10 cellular contexts compared by ENCODE assay signal in the genomic region with DNA sequence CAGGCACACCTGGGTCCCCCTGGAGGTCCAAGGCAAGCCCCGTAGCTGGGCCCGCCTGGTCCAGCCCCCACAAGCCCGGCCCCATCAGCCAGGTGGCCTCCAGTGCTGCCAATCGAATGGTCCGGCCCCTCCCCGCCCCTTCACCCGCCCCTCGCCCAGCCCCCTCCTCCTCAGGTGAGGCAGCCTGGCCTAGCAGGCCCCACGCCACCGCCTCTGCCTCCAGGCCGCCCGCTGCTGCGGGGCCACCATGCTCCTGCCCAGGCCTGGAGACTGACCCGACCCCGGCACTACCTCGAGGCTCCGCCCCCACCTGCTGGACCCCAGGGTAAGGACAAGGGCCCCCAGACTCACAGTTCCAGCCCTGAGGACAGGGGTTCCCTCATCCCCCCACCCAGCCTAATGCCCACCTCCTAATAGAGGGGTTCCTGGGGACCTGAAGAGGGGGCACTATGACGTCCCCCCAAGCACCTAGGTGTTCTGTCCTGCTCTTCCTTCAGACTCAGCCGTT.
DNase-seq lines count a peak whose midpoint lies in the region; ATAC-seq and TF ChIP-seq lines count a peak whose summit lies in the region.
"Had no signal": no experiment of that assay in that cellular context is flagged by ENCODE, and none has a peak within 500 bp of the region (broad histone marks: within the 10 kb centered on the region; RNA-seq: fewer than 3 reads in every experiment).

Gene HPN, plus strand, starts transcription at position 174 of the 508 bp plus-strand sequence. CDS start 786 bp downstream, outside the sequence.

- H3K9me3 Mint-ChIP-seq in stimulated activated naive B cell treated with anti-CD40 and anti-IgM and Interleukin-4, amounts not matched to agents 10 μg/mL and 1 μg/mL and 100 μg/mL, for 72 hours, result no peaks in the 10 kb centered on the region

- H3K27ac ChIP-seq in angular gyrus (ENCODE audit: low read depth, low read length), result peak within 1 kb of the TSS; percentile 56

- H3K4me3 Mint-ChIP-seq in stimulated activated naive B cell treated with anti-CD40 and anti-IgM and Interleukin-4, amounts not matched to agents 10 μg/mL and 1 μg/mL and 100 μg/mL, for 72 hours, result peak within 1 kb of the TSS; percentile 77 to 85

- peak within 1 kb of the TSS; percentile 59 for H3K27ac Mint-ChIP-seq in stimulated activated naive B cell treated with anti-CD40 and anti-IgM and Interleukin-4, amounts not matched to agents 10 μg/mL and 1 μg/mL and 100 μg/mL, for 72 hours

- H3K27me3 Mint-ChIP-seq in stimulated activated naive B cell treated with anti-CD40 and anti-IgM and Interleukin-4, amounts not matched to agents 10 μg/mL and 1 μg/mL and 100 μg/mL, for 72 hours, result peaks cover 25 to 35% of the 10 kb centered on the region in 2 donors

- H3K36me3 Mint-ChIP-seq in stimulated activated naive B cell treated with anti-CD40 and anti-IgM and Interleukin-4, amounts not matched to agents 10 μg/mL and 1 μg/mL and 100 μg/mL, for 72 hours, result no peaks in the 10 kb centered on the region

- ATAC-seq in stimulated activated naive B cell treated with anti-CD40 and anti-IgM and Interleukin-4, amounts not matched to agents 10 μg/mL and 1 μg/mL and 100 μg/mL, for 72 hours (replicated peaks), result no peak

- in situ Hi-C loops in GM13977 (cut with MboI; ENCODE audit: low pct_unique_long_range_greater_than_20kb, low sequenced_read_pairs, unreplicated experiment), result no loop called here

- H3K4me1 Mint-ChIP-seq in stimulated activated naive B cell treated with anti-CD40 and anti-IgM and Interleukin-4, amounts not matched to agents 10 μg/mL and 1 μg/mL and 100 μg/mL, for 72 hours, result peaks cover 45 to 61% of the 10 kb centered on the region in 2 donors

- DNase-seq in HuH-7 (ENCODE audit: low spot score) (peak; percentile 89), left kidney (ENCODE audit: low read depth, low spot score) (peak; percentile 80), DMS114 treated with DMSO at 0.1 percent for 48 hours (lab: John Stamatoyannopoulos, UW; ENCODE audit: unreplicated experiment) (no peak), GM13977 (ENCODE audit: low spot score) (no peak), middle frontal gyrus (ENCODE audit: extremely low spot score, low spot score) (no peak)
- no peak for DNase-seq in stimulated activated naive B cell treated with anti-CD40 and anti-IgM and Interleukin-4, amounts not matched to agents 10 μg/mL and 1 μg/mL and 100 μg/mL, for 72 hours
- DNase-seq in stimulated activated CD4-positive, alpha-beta T cell treated with anti-CD3 and anti-CD28 coated beads, Interleukin-4, amount 100 ng/mL, for 4 hours, result no peak
- DNase-seq: NCI-H1417 treated with DMSO at 0.1 percent for 48 hours, T-helper 2 cell had no signal

- TF ChIP-seq CTCF in GM13977 (IDR thresholded peaks at IDR 0.05; ENCODE audit: extremely low read depth, insufficient read depth, missing control alignments), result no peak

Comparison
In these comparisons a context has a peak if more than half of its experiments do, and no peak if none do; other contexts are left out.
1. DNase-seq: peak in HuH-7 (single experiment) and left kidney (single experiment); none in stimulated activated naive B cell treated with anti-CD40 and anti-IgM and Interleukin-4, amounts not matched to agents 10 μg/mL and 1 μg/mL and 100 μg/mL, for 72 hours (single experiment), DMS114 treated with DMSO at 0.1 percent for 48 hours (single experiment), GM13977 (single experiment), middle frontal gyrus (single experiment) and stimulated activated CD4-positive, alpha-beta T cell treated with anti-CD3 and anti-CD28 coated beads, Interleukin-4, amount 100 ng/mL, for 4 hours (0 of 2).